17 cellular contexts compared by ENCODE assay signal in genomic region chr11:47966621-47967020, GRCh38. TPM values are rescaled to one million over a fixed set of nuclear protein-coding genes. Genes with fewer than 3 reads are reported as not detected.
DNase-seq lines count a peak whose midpoint lies in the region; ATAC-seq and TF ChIP-seq lines count a peak whose summit lies in the region.
"Had no signal": no experiment of that assay in that cellular context is flagged by ENCODE, and none has a peak within 500 bp of the region (broad histone marks: within the 10 kb centered on the region; RNA-seq: fewer than 3 reads in every experiment).

No MANE protein-coding gene starts in this region.

- intact Hi-C loops in lower lobe of right lung (cut with DNase I) = no loop called here
- intact Hi-C loops in thyroid gland (cut with DNase I) = no loop called here
- intact Hi-C loops in prostate gland (cut with DNase I) = no loop called here

- H3K4me1 ChIP-seq in lower lobe of right lung = no peaks in the 10 kb centered on the region
- H3K4me1 ChIP-seq in thyroid gland = peaks cover 11 to 13% of the 10 kb centered on the region in 2 donors
- H3K4me1 ChIP-seq in prostate gland (replicated peaks) = no peaks in the 10 kb centered on the region
- H3K4me1 ChIP-seq: Caco-2 had no signal

- H3K9me3 ChIP-seq in lower lobe of right lung (no peaks in the 10 kb centered on the region), thyroid gland (no peaks in the 10 kb centered on the region), prostate gland (no peaks in the 10 kb centered on the region)
- H3K9me3 ChIP-seq: BLaER1 treated with 17β-estradiol and CSF1 and Interleukin-3, amounts not matched to agents 10 nM and 100 nM; Caco-2 had no signal

- H3K36me3 ChIP-seq in lower lobe of right lung (no peaks in the 10 kb centered on the region), thyroid gland (no peaks in the 10 kb centered on the region), prostate gland (no peaks in the 10 kb centered on the region)
- H3K36me3 ChIP-seq: BLaER1 treated with 17β-estradiol and CSF1 and Interleukin-3, amounts not matched to agents 10 nM and 100 nM had no signal

- TF ChIP-seq CTCF in lower lobe of right lung (IDR thresholded peaks at IDR 0.05) = no peak
- TF ChIP-seq CTCF in thyroid gland (IDR thresholded peaks at IDR 0.05) = no peak
- no peak for TF ChIP-seq CTCF in prostate gland (IDR thresholded peaks at IDR 0.05)

- H3K4me3 ChIP-seq in lower lobe of right lung (no peak overlapping the region), thyroid gland (replicated peaks in 1 of 3) (no peak overlapping the region), prostate gland (no peak overlapping the region)
- H3K4me3 ChIP-seq: BLaER1 treated with 17β-estradiol and CSF1 and Interleukin-3, amounts not matched to agents 10 nM and 100 nM had no signal

- TF ChIP-seq POLR2A in thyroid gland (IDR thresholded peaks at IDR 0.05) (no peak), prostate gland (IDR thresholded peaks at IDR 0.05) (no peak)

- H3K27ac ChIP-seq in lower lobe of right lung (no peak overlapping the region), thyroid gland (peak overlapping the region; percentile 12 to 90 (median 17)), prostate gland (no peak overlapping the region)
- H3K27ac ChIP-seq: BLaER1 treated with 17β-estradiol and CSF1 and Interleukin-3, amounts not matched to agents 10 nM and 100 nM; HL-60 had no signal

- ATAC-seq in left lobe of liver (peak; percentile 98), lower lobe of right lung (no peak)
- ATAC-seq: HCT116 had no signal

- 100% methylated on average over 6 of the region's 6 CpGs for WGBS in thyroid gland, 2 donors
- 92% methylated on average over 6 of the region's 6 CpGs for WGBS in prostate gland

- DNase-seq in NCI-H226 (peak; percentile 65), left lobe of liver (ENCODE audit: low spot score) (peak; percentile 80), lower lobe of right lung (peak; percentile 20), thyroid gland (no peak), activated gamma-delta T cell treated with Interleukin-2 at 50 U/mL for 16 hours (no peak), iPS-NIHi11 (ENCODE audit: low spot score) (no peak), prostate gland (ENCODE audit: low spot score) (no peak)
- DNase-seq: Caco-2; CD4-positive, CD25-positive, alpha-beta regulatory T cell; CD8-positive, alpha-beta memory T cell; GOT3; H7; HFFc6; IMR-90 had no signal

- H3K27me3 ChIP-seq in lower lobe of right lung (ENCODE audit: low read depth) (no peaks in the 10 kb centered on the region), thyroid gland (no peaks in the 10 kb centered on the region), prostate gland (replicated peaks; ENCODE audit: insufficient read depth) (no peaks in the 10 kb centered on the region)

RNA-seq across cellular contexts. Expression of gene PTPRJ, which starts 13.7 kb away (rescaled TPM):
- total RNA-seq in left lobe of liver (22.7 TPM), lower lobe of right lung (40.0 TPM), thyroid gland (10 to 100 TPM; 45.4 to 81.9 (median 58.6) TPM), prostate gland (10 to 100 TPM; 24.9 to 48.0 TPM)

Comparison
In these comparisons a context has a peak if more than half of its experiments do, and no peak if none do; other contexts are left out.
1. DNase-seq: peak in NCI-H226 (single experiment), left lobe of liver (single experiment) and lower lobe of right lung (single experiment); none in thyroid gland (0 of 2), activated gamma-delta T cell treated with Interleukin-2 at 50 U/mL for 16 hours (single experiment), iPS-NIHi11 (single experiment) and prostate gland (single experiment).
2. H3K27ac ChIP-seq: peak in thyroid gland (3 of 3); none in lower lobe of right lung (single experiment) and prostate gland (0 of 2).